ENCODE assay signal across 1 cellular context in genomic region chr2:64018715-64019082, GRCh38.
TF ChIP-seq lines count a peak whose summit lies in the region.

No MANE protein-coding gene starts in this region.

TF ChIP-seq in IMR-90, 13 proteins besides CTCF, POLR2A, EP300 and RAD21 (continued from another document):
- no peak for TF ChIP-seq USF2 (IDR thresholded peaks at IDR 0.05; ENCODE audit: low read depth, low read length)
- TF ChIP-seq MXI1 (IDR thresholded peaks at IDR 0.05; ENCODE audit: borderline replicate concordance, low read depth, low read length) = no peak
